7 cellular contexts compared by ENCODE assay signal in genomic region chr6:106629103-106629858, GRCh38. TPM values are rescaled to one million over a fixed set of nuclear protein-coding genes. Genes with fewer than 3 reads are reported as not detected.
A peak's percentile ranks its signal among the peaks of the same experiment; 100 is the strongest.
DNase-seq lines count a peak whose midpoint lies in the region; ATAC-seq and TF ChIP-seq lines count a peak whose summit lies in the region.

A gene with protein sequence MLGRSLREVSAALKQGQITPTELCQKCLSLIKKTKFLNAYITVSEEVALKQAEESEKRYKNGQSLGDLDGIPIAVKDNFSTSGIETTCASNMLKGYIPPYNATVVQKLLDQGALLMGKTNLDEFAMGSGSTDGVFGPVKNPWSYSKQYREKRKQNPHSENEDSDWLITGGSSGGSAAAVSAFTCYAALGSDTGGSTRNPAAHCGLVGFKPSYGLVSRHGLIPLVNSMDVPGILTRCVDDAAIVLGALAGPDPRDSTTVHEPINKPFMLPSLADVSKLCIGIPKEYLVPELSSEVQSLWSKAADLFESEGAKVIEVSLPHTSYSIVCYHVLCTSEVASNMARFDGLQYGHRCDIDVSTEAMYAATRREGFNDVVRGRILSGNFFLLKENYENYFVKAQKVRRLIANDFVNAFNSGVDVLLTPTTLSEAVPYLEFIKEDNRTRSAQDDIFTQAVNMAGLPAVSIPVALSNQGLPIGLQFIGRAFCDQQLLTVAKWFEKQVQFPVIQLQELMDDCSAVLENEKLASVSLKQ (plus strand): TSS chr6:106629578. CDS start chr6:106629682, 104 bp downstream.
TSS of gene RTN4IP1 (minus strand) at chr6:106629498. CDS start at chr6:106629021, 477 bp downstream.

- peaks cover 46% of the 10 kb centered on the region for H3K79me2 ChIP-seq in hepatocyte

- peak within 1 kb of the TSS; percentile 66 for H3K4me3 ChIP-seq in hepatocyte

- peak within 1 kb of the TSS; percentile 88 for H3K4me2 ChIP-seq in hepatocyte

- peak within 1 kb of the TSS; percentile 86 for H2AFZ ChIP-seq in hepatocyte

- peak; percentile 75 to 85 for DNase-seq in NCI-H1930 (lab: John Stamatoyannopoulos, UW)
- DNase-seq in T1000 (lab: John Stamatoyannopoulos, UW), result peak; percentile 75
- DNase-seq in astrocyte of the hippocampus (ENCODE audit: low read depth, low spot score), result peak; percentile 96
- peak; percentile 93 for DNase-seq in hepatocyte (ENCODE audit: low spot score)
- peak; percentile 99 for DNase-seq in retina

- no peaks in the 10 kb centered on the region for H3K27me3 ChIP-seq in hepatocyte

- TF ChIP-seq CTCF in hepatocyte (IDR thresholded peaks at IDR 0.05; ENCODE audit: poor library complexity), result no peak

- WGBS in hepatocyte (ENCODE audit: low lambda C conversion rate, missing lambda C conversion rate), result 1% methylated on average over 46 of the region's 46 CpGs

- no peaks in the 10 kb centered on the region for H4K20me1 ChIP-seq in hepatocyte (ENCODE audit: insufficient read depth, poor library complexity, severe bottlenecking)

- peaks cover 4% of the 10 kb centered on the region for H3K4me1 ChIP-seq in hepatocyte (ENCODE audit: insufficient read depth)

- peak within 1 kb of the TSS; percentile 91 for H3K27ac ChIP-seq in hepatocyte

- no peaks in the 10 kb centered on the region for H3K9me2 ChIP-seq in hepatocyte (replicated peaks; ENCODE audit: insufficient read depth)

- no peaks in the 10 kb centered on the region for H3K36me3 ChIP-seq in hepatocyte (replicated peaks; ENCODE audit: insufficient read depth, low read depth)

- ATAC-seq in GM18508 (IDR thresholded peaks at IDR 0.05; ENCODE audit: insufficient read depth, unreplicated experiment) (peak; percentile 50), HG02973 (IDR thresholded peaks at IDR 0.05; ENCODE audit: unreplicated experiment) (peak; percentile 75)

- H3K9me3 ChIP-seq in hepatocyte (ENCODE audit: low read depth), result no peaks in the 10 kb centered on the region

RNA-seq across cellular contexts. Expression of the first gene that starts in this region (rescaled TPM):
- total RNA-seq in hepatocyte, result 13.6 and 16.1 TPM in 2 replicates
- polyA plus RNA-seq in hepatocyte, result 9.9 and 11.4 TPM in 2 replicates

RNA-seq across cellular contexts. Expression of gene RTN4IP1, which starts in this region (rescaled TPM):
- total RNA-seq in hepatocyte, result 4.9 and 8.5 TPM in 2 replicates
- polyA plus RNA-seq in hepatocyte, result 6.0 and 6.2 TPM in 2 replicates

Comparison
In these comparisons a context has a peak if more than half of its experiments do, and no peak if none do; other contexts are left out.
1. Peak in every context shown above with its lines: DNase-seq, ATAC-seq, H3K4me3 ChIP-seq and H3K27ac ChIP-seq.